In genomic region chr9:35771524-35771923, GRCh38 we compare ENCODE assay signal across 8 cellular contexts.
DNase-seq lines count a peak whose midpoint lies in the region; TF ChIP-seq lines count a peak whose summit lies in the region.
"Had no signal": no experiment of that assay in that cellular context is flagged by ENCODE, and none has a peak within 500 bp of the region (broad histone marks: within the 10 kb centered on the region; RNA-seq: fewer than 3 reads in every experiment).

No MANE protein-coding gene starts in this region.

- H3K36me3 ChIP-seq in muscle layer of duodenum (ENCODE audit: control insufficient read depth in 1 of 2, insufficient read depth in 2 of 2, low read length in 2 of 2): no peaks in the 10 kb centered on the region

- DNase-seq in LoVo (ENCODE audit: low spot score) (peak; percentile 10), middle frontal gyrus (ENCODE audit: extremely low spot score, low spot score) (no peak)
- no peak for DNase-seq in activated CD8-positive, alpha-beta memory T cell treated with anti-CD3 and anti-CD28 coated beads for 24 hours
- DNase-seq in activated CD4-positive, alpha-beta T cell treated with anti-CD3 and anti-CD28 coated beads for 48 hours: no peak
- DNase-seq: activated T-cell treated with anti-CD3 and anti-CD28 coated beads, Interleukin-2, amount 50 U/mL, for 48 hours; nephron progenitor cell had no signal

- H3K27ac ChIP-seq in VCaP: peak overlapping the region; percentile 59
- H3K27ac ChIP-seq in muscle layer of duodenum (ENCODE audit: low read length): peak overlapping the region; percentile 21

- TF ChIP-seq CTCF in VCaP (conservative IDR thresholded peaks at IDR 0.05): no peak

- no peaks in the 10 kb centered on the region for H3K9me3 ChIP-seq in muscle layer of duodenum (ENCODE audit: control insufficient read depth in 1 of 2, low read length in 2 of 2)

- H3K27me3 ChIP-seq in muscle layer of duodenum (ENCODE audit: low read depth, low read length): no peaks in the 10 kb centered on the region

- peaks cover 14 to 20% of the 10 kb centered on the region in 2 donors for H3K4me1 ChIP-seq in muscle layer of duodenum (ENCODE audit: control insufficient read depth in 1 of 2, insufficient read depth in 2 of 2, low read length in 2 of 2)

- H3K4me3 ChIP-seq in muscle layer of duodenum (ENCODE audit: low read depth in 1 of 2, low read length in 2 of 2): no peak overlapping the region
